Comparison of ENCODE assay signal across 21 cellular contexts in genomic region chr15:54026891-54027290, GRCh38. TPM values are rescaled to one million over a fixed set of nuclear protein-coding genes. Genes with fewer than 3 reads are reported as not detected.
"Had no signal": no experiment of that assay in that cellular context is flagged by ENCODE, and none has a peak within 500 bp of the region (broad histone marks: within the 10 kb centered on the region; RNA-seq: fewer than 3 reads in every experiment).

No MANE protein-coding gene starts in this region.

- H3K27me3 Mint-ChIP-seq: IgD-negative memory B cell had no signal

- H3K4me1 Mint-ChIP-seq: IgD-negative memory B cell had no signal

- H3K36me3 ChIP-seq: SJSA1 had no signal

- H3K27me3 ChIP-seq: SJSA1 had no signal

- H3K36me3 Mint-ChIP-seq: IgD-negative memory B cell had no signal

- H3K4me1 ChIP-seq: SJSA1 had no signal

- H3K4me3 ChIP-seq: K562, SJSA1 had no signal

- H3K4me3 Mint-ChIP-seq: IgD-negative memory B cell had no signal

- H3K9ac ChIP-seq: KMS-11 had no signal

- H3K27ac Mint-ChIP-seq: IgD-negative memory B cell had no signal

- ATAC-seq: K562, SK-N-SH treated with all-trans-retinoic acid at 6 μM for 48 hours had no signal

- DNase-seq: Kasumi-1, MM.1S, NCI-H1092 treated with DMSO at 0.1 percent for 48 hours, NCI-H1436, NCI-H187, NCI-H2029, NCI-H2081 treated with DMSO at 0.1 percent for 48 hours, NCI-H2171, NCI-H226, NCI-H446, NCI-H510A, NCI-H524 treated with DMSO at 0.1 percent for 48 hours, NCI-H774, Right ventricle myocardium superior, RPMI8226, SIG-M5 had no signal

- H3K27ac ChIP-seq: KMS-11, SJSA1 had no signal

RNA-seq across cellular contexts. Expression of gene UNC13C, which starts 48.6 kb away (rescaled TPM):
- total RNA-seq: K562, SJSA1 had no signal
- polyA plus RNA-seq: K562 had no signal
